Comparison of ENCODE assay signal across 18 cellular contexts in genomic region chr2:129762386-129763189, GRCh38.
"Had no signal": no experiment of that assay in that cellular context is flagged by ENCODE, and none has a peak within 500 bp of the region (broad histone marks: within the 10 kb centered on the region; RNA-seq: fewer than 3 reads in every experiment).

No MANE protein-coding gene starts in this region.

- H3K9me3 ChIP-seq: heart left ventricle, lower lobe of right lung, prostate gland, right lobe of liver, tibial artery, upper lobe of right lung, vagina had no signal

- H3K27ac ChIP-seq: foreskin keratinocyte, heart left ventricle, lower lobe of right lung, parathyroid adenoma, prostate gland, right lobe of liver, tibial artery, upper lobe of right lung, vagina had no signal

- H3K27me3 ChIP-seq: foreskin keratinocyte, right lobe of liver, upper lobe of right lung, vagina had no signal

- H3K4me1 ChIP-seq: foreskin keratinocyte, heart left ventricle, lower lobe of right lung, parathyroid adenoma, prostate gland, right lobe of liver, upper lobe of right lung had no signal

- H3K79me2 ChIP-seq: parathyroid adenoma had no signal

- H2AFZ ChIP-seq: parathyroid adenoma had no signal

- FAIRE-seq: colon had no signal

- H3K4me3 ChIP-seq: heart left ventricle, lower lobe of right lung, prostate gland, right lobe of liver, tibial artery, upper lobe of right lung, vagina had no signal

- DNase-seq: effector memory CD8-positive, alpha-beta T cell; foreskin keratinocyte; heart left ventricle; hippocampal formation; lower lobe of right lung; midbrain; occipital lobe; right lobe of liver; stimulated activated CD4-positive, alpha-beta T cell treated with anti-CD3 and anti-CD28 coated beads, Interleukin-4, amount 100 ng/mL, for 1 hour; tibial artery; upper lobe of right lung had no signal

- H3K9ac ChIP-seq: parathyroid adenoma had no signal

- H3K36me3 ChIP-seq: heart left ventricle, lower lobe of right lung, prostate gland, right lobe of liver, tibial artery, upper lobe of right lung, vagina had no signal

- ATAC-seq: effector memory CD8-positive, alpha-beta T cell; foreskin keratinocyte; heart left ventricle; left lobe of liver; lower lobe of right lung; natural killer cell treated with Interleukin-12 subunit alpha and Interleukin-12 subunit beta and Interleukin-15 and Interleukin-18, amount 100 ng/mL, for 72 hours; right lobe of liver; stimulated activated memory B cell treated with anti-CD40 and anti-IgM and Interleukin-4, amounts not matched to agents 10 μg/mL and 1 μg/mL and 100 μg/mL, for 72 hours; upper lobe of right lung had no signal
